In genomic region chr5:151086905-151087360, GRCh38 we compare ENCODE assay signal across 8 cellular contexts. TPM values are rescaled to one million over a fixed set of nuclear protein-coding genes. Genes with fewer than 3 reads are reported as not detected.
DNase-seq lines count a peak whose midpoint lies in the region; ATAC-seq and TF ChIP-seq lines count a peak whose summit lies in the region.

No MANE protein-coding gene starts in this region.

- TF ChIP-seq CTCF in PC-9 (conservative IDR thresholded peaks at IDR 0.05), result no peak

- no TSS peak for BruUV-seq in PC-9 (replicated peaks; lab: Mats Ljungman, UMichigan)

- H2AFZ ChIP-seq in PC-9, result no peak overlapping the region

- peaks cover 39% of the 10 kb centered on the region for H3K4me1 ChIP-seq in PC-9 (replicated peaks; ENCODE audit: insufficient read depth)
- peaks cover 59% of the 10 kb centered on the region for H3K4me1 ChIP-seq in skeletal muscle satellite cell (ENCODE audit: control insufficient read depth, insufficient read depth, low read length)

- peak overlapping the region; percentile 22 for H3K4me2 ChIP-seq in PC-9
- peak overlapping the region; percentile 70 for H3K4me2 ChIP-seq in skeletal muscle satellite cell (ENCODE audit: low read length)

- DNase-seq in PC-9 (no peak), C1 segment of cervical spinal cord (lab: John Stamatoyannopoulos, UW) (no peak), cerebellum (ENCODE audit: low spot score) (no peak), posterior vena cava (ENCODE audit: low spot score) (no peak)
- peak; percentile 77 for DNase-seq in activated naive CD4-positive, alpha-beta T cell treated with Interleukin-2 at 50 U/mL for 16 hours

- ATAC-seq in GM21723 (IDR thresholded peaks at IDR 0.05; ENCODE audit: unreplicated experiment), result peak; percentile 69

- H3K4me3 ChIP-seq in PC-9 (no peak overlapping the region), skeletal muscle satellite cell (ENCODE audit: low read length) (peak overlapping the region; percentile 47)

- no peaks in the 10 kb centered on the region for H3K36me3 ChIP-seq in PC-9 (ENCODE audit: low read depth)
- H3K36me3 ChIP-seq in skeletal muscle satellite cell (ENCODE audit: insufficient read depth, low read length), result no peaks in the 10 kb centered on the region

- POLR2A ChIA-PET in PC-9 (lab: Charles Lee; ENCODE audit: unreplicated experiment), result no interaction called here

- peak overlapping the region; percentile 64 for H3K9ac ChIP-seq in skeletal muscle satellite cell (ENCODE audit: low read depth, low read length)

- H3F3A ChIP-seq in PC-9 (ENCODE audit: insufficient read depth, low read depth), result peaks cover 20% of the 10 kb centered on the region

- peak; percentile 53 for TF ChIP-seq POLR2A in GM10847 (IDR thresholded peaks at IDR 0.05; ENCODE audit: extremely low read depth, insufficient read length)

- H3K27ac ChIP-seq in PC-9, result no peak overlapping the region

- H3K9me2 ChIP-seq in PC-9 (ENCODE audit: insufficient read depth), result no peaks in the 10 kb centered on the region

- H4K20me1 ChIP-seq in PC-9 (ENCODE audit: insufficient read depth), result no peaks in the 10 kb centered on the region

- H3K27me3 ChIP-seq in PC-9 (ENCODE audit: insufficient read depth, low read depth) (no peaks in the 10 kb centered on the region), skeletal muscle satellite cell (ENCODE audit: control insufficient read depth, insufficient read depth, low read length) (no peaks in the 10 kb centered on the region)

- H3K79me2 ChIP-seq in PC-9 (ENCODE audit: low read depth), result peaks cover 9% of the 10 kb centered on the region

- CTCF ChIA-PET in PC-9 (lab: Charles Lee), result interaction anchor here (1.5 kb wide), 1 partner anchor 28 kb away, joined by 9 read pairs; no protein-coding TSS in a partner anchor

- no peaks in the 10 kb centered on the region for H3K9me3 ChIP-seq in PC-9 (ENCODE audit: insufficient read depth, low read depth)
- no peaks in the 10 kb centered on the region for H3K9me3 ChIP-seq in skeletal muscle satellite cell (replicated peaks; ENCODE audit: low read length)

- intact Hi-C loops in PC-9 (cut with micrococcal nuclease; ENCODE audit: unreplicated experiment), result loop anchor here (10.0 kb wide), 1 partner anchor 452 kb away; no protein-coding TSS in a partner anchor
- intact Hi-C loops in posterior vena cava (cut with DNase I), result no loop called here

RNA-seq across cellular contexts. Expression of gene TNIP1, which starts 6.1 kb away (rescaled TPM):
- total RNA-seq in PC-9 (2021) (122 and 124 TPM in 2 replicates), cerebellum (18.3 TPM), posterior vena cava (10 to 100 TPM; 56.7 to 77.5 TPM)
- 61.3 and 64.7 TPM in 2 replicates for total RNA-seq in skeletal muscle satellite cell (2012; rRNA removed)
